Comparison of ENCODE assay signal across 10 cellular contexts in genomic region chr1:114176366-114176765, GRCh38. TPM values are rescaled to one million over a fixed set of nuclear protein-coding genes. Genes with fewer than 3 reads are reported as not detected.
"Had no signal": no experiment of that assay in that cellular context is flagged by ENCODE, and none has a peak within 500 bp of the region (broad histone marks: within the 10 kb centered on the region; RNA-seq: fewer than 3 reads in every experiment).

No MANE protein-coding gene starts in this region.

- H3K27ac ChIP-seq: GM23248, HL-60 had no signal

- H2AFZ ChIP-seq: GM23248 had no signal

- H3K4me3 ChIP-seq: GM23248 had no signal

- DNase-seq: GM23248, H9, HCEC 1CT, KG1 had no signal

- H3K4me3 Mint-ChIP-seq: H9, IgD-negative memory B cell had no signal

- H3K9me3 Mint-ChIP-seq: H9 had no signal

- H3K9ac ChIP-seq: GM23248 had no signal

- ATAC-seq: HepG2 had no signal

- H3K36me3 Mint-ChIP-seq: IgD-negative memory B cell had no signal

- H3K27ac Mint-ChIP-seq: IgD-negative memory B cell had no signal

- FAIRE-seq: H1, H54, HepG2 had no signal

- H3K27me3 Mint-ChIP-seq: IgD-negative memory B cell had no signal

RNA-seq across cellular contexts. Expression of gene SYT6, which starts 22.7 kb away (rescaled TPM):
- total RNA-seq: GM23248, HepG2, HT1080 had no signal
- polyA plus RNA-seq: GM23248, HepG2, IgD-negative memory B cell had no signal
